ENCODE assay signal across 26 cellular contexts in the genomic region with DNA sequence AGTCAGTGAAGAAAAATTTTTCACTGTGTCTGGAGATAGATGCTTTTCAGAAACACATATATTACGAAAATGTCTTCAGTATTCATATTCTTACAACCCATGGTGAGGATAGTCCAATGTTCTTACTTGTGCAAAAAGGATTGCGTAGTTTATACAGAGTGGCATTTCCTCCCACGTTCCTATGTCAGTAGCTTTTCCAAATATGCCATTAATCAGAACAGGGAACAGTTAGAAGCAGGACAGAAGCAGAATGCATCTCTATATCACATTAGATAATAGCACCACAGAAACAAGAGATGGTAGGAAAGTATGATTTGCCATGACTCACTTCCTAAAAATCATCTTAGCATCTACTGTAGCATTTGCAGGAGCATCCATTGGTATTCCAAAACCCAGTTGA.
"Had no signal": no experiment of that assay in that cellular context is flagged by ENCODE, and none has a peak within 500 bp of the region (broad histone marks: within the 10 kb centered on the region; RNA-seq: fewer than 3 reads in every experiment).

No MANE protein-coding gene starts in this region.

- H3K4me3 ChIP-seq: body of pancreas, cardiac muscle cell, esophagus squamous epithelium, lower lobe of right lung, stomach, suprapubic skin, transverse colon had no signal

- H3K36me3 ChIP-seq: cardiac muscle cell, esophagus squamous epithelium, lower lobe of right lung, stomach, suprapubic skin, transverse colon had no signal

- H3K27ac ChIP-seq: body of pancreas, cardiac muscle cell, esophagus squamous epithelium, lower lobe of right lung, stomach, suprapubic skin, transverse colon had no signal

- H3K4me1 ChIP-seq: body of pancreas, esophagus squamous epithelium, lower lobe of right lung, stomach, suprapubic skin, transverse colon had no signal

- H3K9me3 ChIP-seq: body of pancreas, esophagus squamous epithelium, lower lobe of right lung, stomach, suprapubic skin, transverse colon had no signal

- H3K27me3 ChIP-seq: body of pancreas, cardiac muscle cell, esophagus squamous epithelium, stomach, suprapubic skin, transverse colon had no signal

- ATAC-seq: activated naive CD8-positive, alpha-beta T cell treated with anti-CD3 and anti-CD28 coated beads, Interleukin-2, amount 50 U/mL, for 24 hours; body of pancreas; left lobe of liver; lower lobe of right lung; naive thymus-derived CD4-positive, alpha-beta T cell; sciatic nerve; stimulated activated memory B cell treated with anti-CD40 and anti-IgM and Interleukin-4, amounts not matched to agents 10 μg/mL and 1 μg/mL and 100 μg/mL, for 72 hours had no signal

- FAIRE-seq: small intestine, urothelium cell line had no signal

- DNase-seq: activated B cell treated with CpG ODN at 0.5 μM for 24 hours; activated CD4-positive, alpha-beta T cell treated with anti-CD3 and anti-CD28 coated beads for 4 hours; activated CD4-positive, alpha-beta T cell treated with anti-CD3 and anti-CD28 coated beads, Interleukin-2, amount 50 U/mL, for 48 hours; activated effector memory CD4-positive, alpha-beta T cell treated with anti-CD3 and anti-CD28 coated beads, Interleukin-2, amount 50 U/mL, for 16 hours; activated naive CD4-positive, alpha-beta T cell treated with anti-CD3 and anti-CD28 coated beads, Interleukin-2, amount 50 U/mL, for 16 hours; activated naive CD8-positive, alpha-beta T cell treated with anti-CD3 and anti-CD28 coated beads, Interleukin-2, amount 50 U/mL, for 24 hours; anterior cingulate cortex; body of pancreas; cortex of kidney; endodermal cell; esophagus squamous epithelium; foreskin fibroblast; immature natural killer cell; lower lobe of right lung; naive thymus-derived CD4-positive, alpha-beta T cell; occipital lobe; small intestine; stimulated activated CD4-positive, alpha-beta T cell treated with anti-CD3 and anti-CD28 coated beads, Interleukin-2, amount 100 ng/mL, for 24 hours; stomach; transverse colon had no signal
